In genomic region chr3:63937661-63938651, GRCh38 we compare ENCODE assay signal across 9 cellular contexts. TPM values are rescaled to one million over a fixed set of nuclear protein-coding genes. Genes with fewer than 3 reads are reported as not detected.
A peak's percentile ranks its signal among the peaks of the same experiment; 100 is the strongest.
DNase-seq lines count a peak whose midpoint lies in the region; ATAC-seq and TF ChIP-seq lines count a peak whose summit lies in the region.
"Had no signal": no experiment of that assay in that cellular context is flagged by ENCODE, and none has a peak within 500 bp of the region (broad histone marks: within the 10 kb centered on the region; RNA-seq: fewer than 3 reads in every experiment).

No MANE protein-coding gene starts in this region.

- POLR2A ChIA-PET in OCI-LY7 (lab: Charles Lee): interaction anchor here (0.6 to 2.2 kb wide), 2 partner anchors 9 to 62 kb away, joined by 4 to 6 read pairs; no protein-coding TSS in a partner anchor

- no peaks in the 10 kb centered on the region for H3K9me2 ChIP-seq in OCI-LY7 (ENCODE audit: insufficient read depth, low read length)

- ATAC-seq in HG02938 (IDR thresholded peaks at IDR 0.05; ENCODE audit: unreplicated experiment) (peak; percentile 70), naive B cell (ENCODE audit: low read depth in 2 of 2) (no peak)

- intact Hi-C loops in OCI-LY7 (cut with micrococcal nuclease; ENCODE audit: unreplicated experiment): no loop called here
- intact Hi-C loops in activated T-helper 2 cell treated with anti-CD3 and anti-CD28 coated beads, Interferon-gamma antibody, Interleukin-2, Interleukin-4, amounts not matched to agents 10 μg/mL and 5 μg/mL and 100 μg/mL, durations not matched to agents 14 hours and 24 hours and 36 hours (cut with micrococcal nuclease): no loop called here

- H3K4me2 ChIP-seq in OCI-LY7 (ENCODE audit: low read length): peak overlapping the region; percentile 25; the same call in 1 of the 2 replicates

- H4K20me1 ChIP-seq in OCI-LY7 (ENCODE audit: insufficient read depth, low read length): peaks cover 25% of the 10 kb centered on the region; the same call in 1 of the 2 replicates

- no peak overlapping the region for H3K4me3 ChIP-seq in OCI-LY7 (ENCODE audit: low read depth, low read length, poor library complexity, severe bottlenecking)

- TF ChIP-seq CTCF in OCI-LY7 (conservative IDR thresholded peaks at IDR 0.05; ENCODE audit: low read length) (no peak; the same call in 1 of the 2 replicates), chondrocyte (IDR thresholded peaks at IDR 0.05) (no peak)

- peaks cover 70% of the 10 kb centered on the region for H3K36me3 ChIP-seq in OCI-LY7 (ENCODE audit: insufficient read depth, low read length)

- H3K36me3 Mint-ChIP-seq in naive B cell (no peaks in the 10 kb centered on the region), chondrocyte (ENCODE audit: low read depth) (peaks cover 2% of the 10 kb centered on the region)
- peaks cover 39% of the 10 kb centered on the region for H3K36me3 Mint-ChIP-seq in activated T-helper 2 cell treated with anti-CD3 and anti-CD28 coated beads, Interferon-gamma antibody, Interleukin-2, Interleukin-4, amounts not matched to agents 10 μg/mL and 5 μg/mL and 100 μg/mL, durations not matched to agents 14 hours and 24 hours and 36 hours (ENCODE audit: low read depth)

- peaks cover 55% of the 10 kb centered on the region; the same call in 1 of the 2 replicates for H3K79me2 ChIP-seq in OCI-LY7 (ENCODE audit: insufficient read depth, low read depth, low read length)

- H3K27me3 Mint-ChIP-seq in naive B cell: no peaks in the 10 kb centered on the region
- no peaks in the 10 kb centered on the region for H3K27me3 Mint-ChIP-seq in activated T-helper 2 cell treated with anti-CD3 and anti-CD28 coated beads, Interferon-gamma antibody, Interleukin-2, Interleukin-4, amounts not matched to agents 10 μg/mL and 5 μg/mL and 100 μg/mL, durations not matched to agents 14 hours and 24 hours and 36 hours (ENCODE audit: low read depth)
- H3K27me3 Mint-ChIP-seq in chondrocyte (ENCODE audit: low read depth): no peaks in the 10 kb centered on the region

- no peak overlapping the region for H3K27ac ChIP-seq in OCI-LY7 (ENCODE audit: low read depth, low read length, poor library complexity, severe bottlenecking)

- H3K4me3 Mint-ChIP-seq in naive B cell (no peak overlapping the region), chondrocyte (ENCODE audit: unreplicated experiment) (no peak overlapping the region)
- H3K4me3 Mint-ChIP-seq in activated T-helper 2 cell treated with anti-CD3 and anti-CD28 coated beads, Interferon-gamma antibody, Interleukin-2, Interleukin-4, amounts not matched to agents 10 μg/mL and 5 μg/mL and 100 μg/mL, durations not matched to agents 14 hours and 24 hours and 36 hours (ENCODE audit: low read depth): no peak overlapping the region

- H3K4me1 ChIP-seq in OCI-LY7 (ENCODE audit: insufficient read depth, low read length, poor library complexity, severe bottlenecking): peaks cover 38% of the 10 kb centered on the region

- H3K27ac Mint-ChIP-seq in naive B cell (peak overlapping the region in 4 of 6 donors; percentile 19 to 50 (median 31)), chondrocyte (ENCODE audit: unreplicated experiment) (no peak overlapping the region)
- no peak overlapping the region for H3K27ac Mint-ChIP-seq in activated T-helper 2 cell treated with anti-CD3 and anti-CD28 coated beads, Interferon-gamma antibody, Interleukin-2, Interleukin-4, amounts not matched to agents 10 μg/mL and 5 μg/mL and 100 μg/mL, durations not matched to agents 14 hours and 24 hours and 36 hours

- CTCF ChIA-PET in OCI-LY7 (lab: Charles Lee; ENCODE audit: unreplicated experiment): no interaction called here

- no peaks in the 10 kb centered on the region for H3K9me3 ChIP-seq in OCI-LY7 (ENCODE audit: low read length)

- H3K9me3 Mint-ChIP-seq in naive B cell: no peaks in the 10 kb centered on the region
- no peaks in the 10 kb centered on the region for H3K9me3 Mint-ChIP-seq in activated T-helper 2 cell treated with anti-CD3 and anti-CD28 coated beads, Interferon-gamma antibody, Interleukin-2, Interleukin-4, amounts not matched to agents 10 μg/mL and 5 μg/mL and 100 μg/mL, durations not matched to agents 14 hours and 24 hours and 36 hours
- no peaks in the 10 kb centered on the region for H3K9me3 Mint-ChIP-seq in chondrocyte (ENCODE audit: low read depth)

- H2AFZ ChIP-seq in OCI-LY7 (ENCODE audit: low read length): no peak overlapping the region

- no TSS peak for BruUV-seq in OCI-LY7 (replicated peaks; lab: Mats Ljungman, UMichigan)

- peak; percentile 10 for DNase-seq in DMS79 treated with DMSO at 0.1 percent for 48 hours (lab: John Stamatoyannopoulos, UW)
- no peak for DNase-seq in DMS79 (lab: John Stamatoyannopoulos, UW)
- DNase-seq in OCI-LY7 (ENCODE audit: low spot score): peak; percentile 23
- DNase-seq in naive B cell: no peak
- no peak for DNase-seq in NCI-H226
- no peak for DNase-seq in activated T-helper 2 cell treated with anti-CD3 and anti-CD28 coated beads, Interferon-gamma antibody, Interleukin-2, Interleukin-4, amounts not matched to agents 10 μg/mL and 5 μg/mL and 100 μg/mL, durations not matched to agents 14 hours and 24 hours and 36 hours (ENCODE audit: low spot score)
- DNase-seq in chondrocyte (ENCODE audit: low spot score): no peak

- H3K4me1 Mint-ChIP-seq in naive B cell (peaks cover 47 to 53% (median 48%) of the 10 kb centered on the region in 3 donors), chondrocyte (ENCODE audit: low read depth) (peaks cover 32% of the 10 kb centered on the region)
- peaks cover 49% of the 10 kb centered on the region for H3K4me1 Mint-ChIP-seq in activated T-helper 2 cell treated with anti-CD3 and anti-CD28 coated beads, Interferon-gamma antibody, Interleukin-2, Interleukin-4, amounts not matched to agents 10 μg/mL and 5 μg/mL and 100 μg/mL, durations not matched to agents 14 hours and 24 hours and 36 hours (ENCODE audit: low read depth)

RNA-seq across cellular contexts. Expression of gene SCAANT1, which starts 25.8 kb away (rescaled TPM):
- not detected in 2 replicates for total RNA-seq in OCI-LY7 (2014; rRNA removed; shearing (Covaris generic))
- total RNA-seq in OCI-LY7 (2022) (not detected in 2 replicates), chondrocyte (not detected in 3 replicates)
- polyA plus RNA-seq in naive B cell (ENCODE audit: low read depth in 6 of 6): not detected
- 1.8 TPM in 1 of 2 replicates, not detected in the other for total RNA-seq in activated T-helper 2 cell treated with anti-CD3 and anti-CD28 coated beads, Interferon-gamma antibody, Interleukin-2, Interleukin-4, amounts not matched to agents 10 μg/mL and 5 μg/mL and 100 μg/mL, durations not matched to agents 14 hours and 24 hours and 36 hours
- total RNA-seq: RPMI7951 had no signal

Comparison
In these comparisons a context has a peak if more than half of its experiments do, and no peak if none do; other contexts are left out.
1. DNase-seq: peak in DMS79 treated with DMSO at 0.1 percent for 48 hours (single experiment) and OCI-LY7 (single experiment); none in DMS79 (single experiment), naive B cell (single experiment), NCI-H226 (single experiment), activated T-helper 2 cell treated with anti-CD3 and anti-CD28 coated beads, Interferon-gamma antibody, Interleukin-2, Interleukin-4, amounts not matched to agents 10 μg/mL and 5 μg/mL and 100 μg/mL, durations not matched to agents 14 hours and 24 hours and 36 hours (single experiment) and chondrocyte (single experiment).
2. H3K27ac Mint-ChIP-seq: peak in naive B cell (4 of 6); none in activated T-helper 2 cell treated with anti-CD3 and anti-CD28 coated beads, Interferon-gamma antibody, Interleukin-2, Interleukin-4, amounts not matched to agents 10 μg/mL and 5 μg/mL and 100 μg/mL, durations not matched to agents 14 hours and 24 hours and 36 hours (single experiment) and chondrocyte (single experiment).